28 cellular contexts compared by ENCODE assay signal in genomic region chr10:77560052-77560451, GRCh38.
"Had no signal": no experiment of that assay in that cellular context is flagged by ENCODE, and none has a peak within 500 bp of the region (broad histone marks: within the 10 kb centered on the region; RNA-seq: fewer than 3 reads in every experiment).

No MANE protein-coding gene starts in this region.

- ATAC-seq: effector memory CD8-positive, alpha-beta T cell; esophagus mucosa; foreskin keratinocyte; gastrocnemius medialis; gastroesophageal sphincter; heart left ventricle; heart right ventricle had no signal

- H3K9me3 ChIP-seq: colonic mucosa, esophagus squamous epithelium, gastrocnemius medialis, gastroesophageal sphincter, heart left ventricle, heart right ventricle had no signal

- H3K27ac Mint-ChIP-seq: dendritic cell treated with granulocyte-macrophage colony-stimulating factor and Interleukin-4, amounts not matched to agents 40 ng/mL and 50 ng/mL, for 4 days; effector memory CD8-positive, alpha-beta T cell; endodermal cell had no signal

- H3K4me3 ChIP-seq: colonic mucosa, coronary artery, dorsolateral prefrontal cortex, esophagus squamous epithelium, gastrocnemius medialis, gastroesophageal sphincter, heart left ventricle, heart right ventricle had no signal

- DNase-seq: colonic mucosa; cortex of kidney; dermis blood vessel endothelial cell; dorsolateral prefrontal cortex; effector CD4-positive, alpha-beta T cell; effector CD8-positive, alpha-beta T cell; effector memory CD4-positive, alpha-beta T cell; effector memory CD8-positive, alpha-beta T cell; endodermal cell; erythroblast; esophagus squamous epithelium; foreskin fibroblast; foreskin keratinocyte; foreskin melanocyte; gastrocnemius medialis; glutamatergic neuron; head of caudate nucleus; heart left ventricle; heart right ventricle had no signal

- FAIRE-seq: colon, endometrium, endothelial cell of umbilical vein, frontal cortex had no signal

- H3K9me3 Mint-ChIP-seq: dendritic cell treated with granulocyte-macrophage colony-stimulating factor and Interleukin-4, amounts not matched to agents 40 ng/mL and 50 ng/mL, for 4 days; effector memory CD8-positive, alpha-beta T cell; endodermal cell had no signal

- H3K27me3 ChIP-seq: colonic mucosa, dorsolateral prefrontal cortex, foreskin keratinocyte, gastrocnemius medialis, gastroesophageal sphincter had no signal

- H3K27ac ChIP-seq: colonic mucosa, dorsolateral prefrontal cortex, epithelial cell of prostate, esophagus squamous epithelium, foreskin keratinocyte, gastrocnemius medialis, heart right ventricle had no signal

- H3K4me3 Mint-ChIP-seq: dendritic cell treated with granulocyte-macrophage colony-stimulating factor and Interleukin-4, amounts not matched to agents 40 ng/mL and 50 ng/mL, for 4 days; effector memory CD8-positive, alpha-beta T cell; endodermal cell had no signal

- H3K4me1 ChIP-seq: foreskin keratinocyte had no signal

- H3K36me3 ChIP-seq: colonic mucosa, esophagus squamous epithelium, gastrocnemius medialis, gastroesophageal sphincter, heart left ventricle, heart right ventricle had no signal
